Comparison of ENCODE assay signal across 8 cellular contexts in the genomic region with DNA sequence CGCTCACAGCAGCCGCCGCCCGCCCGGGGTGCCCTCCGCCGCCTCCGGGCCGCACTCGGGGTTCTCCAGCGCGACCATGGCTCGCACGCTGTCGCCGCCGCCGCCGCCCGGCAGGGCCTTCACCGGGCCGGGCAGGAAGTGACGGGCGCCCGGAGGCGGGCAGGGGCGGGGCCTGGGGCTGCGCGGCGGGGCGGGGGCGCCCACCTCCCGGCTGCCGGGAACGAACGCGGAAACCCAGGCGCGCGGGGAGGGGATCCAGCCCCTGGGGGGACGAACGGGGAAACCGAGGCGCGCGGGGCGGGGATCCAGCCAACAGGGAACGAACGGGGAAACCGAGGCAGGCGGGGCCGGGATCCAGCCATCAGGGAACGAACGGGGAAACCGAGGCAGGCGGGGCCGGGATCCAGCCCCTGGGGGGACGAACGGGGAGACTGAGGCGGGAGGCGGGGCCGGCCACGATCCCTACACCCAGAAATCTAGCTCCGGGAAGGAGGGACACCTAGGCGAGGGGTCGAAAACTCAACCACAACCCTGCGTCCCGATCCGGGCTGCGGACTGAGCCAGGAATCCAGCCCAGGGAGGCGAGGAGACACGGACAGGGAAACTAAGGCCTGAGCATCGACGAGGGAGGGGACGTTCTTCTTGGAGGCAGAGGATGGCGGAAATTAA. TPM values are rescaled to one million over a fixed set of nuclear protein-coding genes. Genes with fewer than 3 reads are reported as not detected.
DNase-seq lines count a peak whose midpoint lies in the region; ATAC-seq and TF ChIP-seq lines count a peak whose summit lies in the region.

TSS of gene R3HDM4 (minus strand) at position 140 of the 669 bp plus-strand sequence. CDS start at position 78, 62 bp downstream.

- POLR2A ChIA-PET in MCF 10A (lab: Yijun Ruan, JAX), result interaction anchor here (0.6 to 1.3 kb wide), 4 partner anchors 20 to 114 kb away, joined by 3 to 5 read pairs (median 3); partner anchors contain the start of genes MED16 and RNU6-9

- H3K36me3 ChIP-seq in Karpas-422 (ENCODE audit: insufficient read depth, low read length), result no peaks in the 10 kb centered on the region
- H3K36me3 ChIP-seq in WERI-Rb-1, result no peaks in the 10 kb centered on the region; the same call in 1 of the 2 replicates
- no peaks in the 10 kb centered on the region for H3K36me3 ChIP-seq in skeletal muscle satellite cell (ENCODE audit: insufficient read depth, low read length)

- no peaks in the 10 kb centered on the region for H3K9me3 ChIP-seq in Karpas-422 (ENCODE audit: low read length)
- no peaks in the 10 kb centered on the region for H3K9me3 ChIP-seq in WERI-Rb-1 (ENCODE audit: severe bottlenecking)
- H3K9me3 ChIP-seq in iPS-18c (ENCODE audit: control insufficient read depth, insufficient read depth, low read length), result no peaks in the 10 kb centered on the region
- H3K9me3 ChIP-seq in skeletal muscle satellite cell (replicated peaks; ENCODE audit: low read length), result no peaks in the 10 kb centered on the region

- H3K27me3 ChIP-seq in Karpas-422 (ENCODE audit: low read length) (no peaks in the 10 kb centered on the region), WERI-Rb-1 (ENCODE audit: insufficient read depth, low read depth, severe bottlenecking) (peaks cover 8% of the 10 kb centered on the region), skeletal muscle satellite cell (ENCODE audit: control insufficient read depth, insufficient read depth, low read length) (peaks cover 12% of the 10 kb centered on the region)

- H3K4me1 Mint-ChIP-seq in MCF 10A (ENCODE audit: insufficient read depth, unreplicated experiment), result peaks cover 9% of the 10 kb centered on the region

- H3K4me1 ChIP-seq in Karpas-422 (ENCODE audit: low read length), result peaks cover 17% of the 10 kb centered on the region
- H3K4me1 ChIP-seq in skeletal muscle satellite cell (ENCODE audit: control insufficient read depth, insufficient read depth, low read length), result peaks cover 21% of the 10 kb centered on the region

- H3K36me3 Mint-ChIP-seq in MCF 10A (ENCODE audit: insufficient read depth, unreplicated experiment), result peaks cover 15% of the 10 kb centered on the region

- no peaks in the 10 kb centered on the region for H4K20me1 ChIP-seq in Karpas-422 (ENCODE audit: insufficient read depth, low read depth, low read length)

- TF ChIP-seq CTCF in WERI-Rb-1 (IDR thresholded peaks at IDR 0.05; ENCODE audit: low read depth, low read length) (no peak), MCF 10A (IDR thresholded peaks at IDR 0.05; ENCODE audit: unreplicated experiment) (no peak)

- DNase-seq in 8988T (peak; percentile 96), Karpas-422 (peak; percentile 87), WERI-Rb-1 (peak; percentile 66), MCF 10A (ENCODE audit: unreplicated experiment) (peak; percentile 50)

- peak within 1 kb of the TSS; percentile 71 for H3K4me3 Mint-ChIP-seq in MCF 10A (ENCODE audit: unreplicated experiment)

- H3K9me2 ChIP-seq in Karpas-422 (replicated peaks; ENCODE audit: insufficient read depth, low read length), result no peaks in the 10 kb centered on the region

- peak within 1 kb of the TSS; percentile 49; the same call in 1 of the 2 replicates for H3K27ac ChIP-seq in Karpas-422 (ENCODE audit: low read length)
- peak within 1 kb of the TSS; percentile 45 for H3K27ac ChIP-seq in WERI-Rb-1

- peak; percentile 45 for ATAC-seq in GM18520 (IDR thresholded peaks at IDR 0.05; ENCODE audit: unreplicated experiment)
- no peak for ATAC-seq in HG02938 (IDR thresholded peaks at IDR 0.05; ENCODE audit: unreplicated experiment)

- H3K4me3 ChIP-seq in Karpas-422 (ENCODE audit: low read length) (peak within 1 kb of the TSS; percentile 95), WERI-Rb-1 (ENCODE audit: low read depth, low read length) (peak within 1 kb of the TSS; percentile 62), iPS-18c (ENCODE audit: insufficient read depth, low read depth, low read length) (peak within 1 kb of the TSS; percentile 65), skeletal muscle satellite cell (ENCODE audit: low read length) (peak within 1 kb of the TSS; percentile 95)

- intact Hi-C loops in MCF 10A (cut with micrococcal nuclease), result loop anchor here (5.0 kb wide), 1 partner anchor 41 kb away; no protein-coding TSS in a partner anchor

- peaks cover 34% of the 10 kb centered on the region for H3K79me2 ChIP-seq in Karpas-422 (ENCODE audit: low read length)

- peak within 1 kb of the TSS; percentile 86 for H3K4me2 ChIP-seq in Karpas-422 (ENCODE audit: low read depth, low read length, poor library complexity, severe bottlenecking)
- peak within 1 kb of the TSS; percentile 82 for H3K4me2 ChIP-seq in skeletal muscle satellite cell (ENCODE audit: low read length)

- H2AFZ ChIP-seq in Karpas-422 (ENCODE audit: low read length), result peak within 1 kb of the TSS; percentile 12

- CTCF ChIA-PET in MCF 10A (lab: Yijun Ruan, JAX), result interaction anchor here (0.7 to 1.3 kb wide), 2 partner anchors 73 to 113 kb away, joined by 3 to 6 read pairs; no protein-coding TSS in a partner anchor

- peak within 1 kb of the TSS; percentile 85 for H3K27ac Mint-ChIP-seq in MCF 10A (ENCODE audit: low read depth, unreplicated experiment)

- no TSS peak for BruUV-seq in MCF 10A (replicated peaks; lab: Mats Ljungman, UMichigan)

- H3K27me3 Mint-ChIP-seq in MCF 10A (ENCODE audit: insufficient read depth, unreplicated experiment), result no peaks in the 10 kb centered on the region

- H3K9ac ChIP-seq in Karpas-422 (ENCODE audit: low read length) (peak within 1 kb of the TSS; percentile 93), skeletal muscle satellite cell (ENCODE audit: low read depth, low read length) (peak within 1 kb of the TSS; percentile 94)

- no peaks in the 10 kb centered on the region for H3K9me3 Mint-ChIP-seq in MCF 10A (ENCODE audit: unreplicated experiment)

RNA-seq across cellular contexts. Expression of gene R3HDM4, which starts in this region (rescaled TPM):
- 41.9 and 43.8 TPM in 2 replicates for total RNA-seq in Karpas-422 (2014; rRNA removed; shearing (Covaris generic); ENCODE audit: low replicate concordance)
- 65.7 and 73.6 TPM in 2 replicates for total RNA-seq in MCF 10A (2022)
- total RNA-seq in skeletal muscle satellite cell (2012; rRNA removed), result 24.3 and 37.6 TPM in 2 replicates
